In genomic region chr12:94263011-94263786, GRCh38 we compare ENCODE assay signal across 8 cellular contexts.
A peak's percentile ranks its signal among the peaks of the same experiment; 100 is the strongest.
DNase-seq lines count a peak whose midpoint lies in the region; ATAC-seq and TF ChIP-seq lines count a peak whose summit lies in the region.

No MANE protein-coding gene starts in this region.

- peak; percentile 58 for DNase-seq in GM10266 (ENCODE audit: extremely low spot score)
- DNase-seq in T-helper 1 cell, result peak in 4 of 5 donors; percentile 28 to 52 (median 30)
- DNase-seq in mucosa of descending colon, result peak in 2 of 3 donors; percentile 38 to 51
- DNase-seq in stimulated activated naive CD4-positive, alpha-beta T cell treated with Interleukin-2 at 50 U/mL for 16 hours (lab: John Stamatoyannopoulos, UW), result peak; percentile 79
- DNase-seq in omental fat pad (ENCODE audit: low spot score), result no peak
- no peak for DNase-seq in HUDEP-2 (lab: John Stamatoyannopoulos, UW; ENCODE audit: unreplicated experiment in 76 of 76)

- ATAC-seq in HG02884 (IDR thresholded peaks at IDR 0.05; ENCODE audit: unreplicated experiment), result peak; percentile 41
- peak; percentile 25 for ATAC-seq in mucosa of descending colon
- ATAC-seq in omental fat pad (ENCODE audit: low FRiP score), result no peak

- no peaks in the 10 kb centered on the region for H3K9me3 ChIP-seq in mucosa of descending colon

- intact Hi-C loops in mucosa of descending colon (cut with DNase I, micrococcal nuclease), result no loop called here

- no peaks in the 10 kb centered on the region for H3K36me3 ChIP-seq in mucosa of descending colon (ENCODE audit: low read depth)

- TF ChIP-seq CTCF in GM10266 (IDR thresholded peaks at IDR 0.05; ENCODE audit: control insufficient read depth, insufficient read depth, low read depth, missing control alignments) (no peak), mucosa of descending colon (IDR thresholded peaks at IDR 0.05) (no peak), omental fat pad (IDR thresholded peaks at IDR 0.05) (no peak)

- peaks cover 6% of the 10 kb centered on the region for H3K4me1 ChIP-seq in mucosa of descending colon (ENCODE audit: low read depth)

- peak overlapping the region; percentile 12 for H3K4me3 ChIP-seq in mucosa of descending colon

- peak overlapping the region; percentile 92 for H3K27ac ChIP-seq in angular gyrus (ENCODE audit: low read depth, low read length)

Comparison
In these comparisons a context has a peak if more than half of its experiments do, and no peak if none do; other contexts are left out.
1. DNase-seq: peak in GM10266 (single experiment), T-helper 1 cell (4 of 5), mucosa of descending colon (2 of 3) and stimulated activated naive CD4-positive, alpha-beta T cell treated with Interleukin-2 at 50 U/mL for 16 hours (single experiment); none in omental fat pad (single experiment) and HUDEP-2 (0 of 76).